ENCODE assay signal across 28 cellular contexts in the genomic region with DNA sequence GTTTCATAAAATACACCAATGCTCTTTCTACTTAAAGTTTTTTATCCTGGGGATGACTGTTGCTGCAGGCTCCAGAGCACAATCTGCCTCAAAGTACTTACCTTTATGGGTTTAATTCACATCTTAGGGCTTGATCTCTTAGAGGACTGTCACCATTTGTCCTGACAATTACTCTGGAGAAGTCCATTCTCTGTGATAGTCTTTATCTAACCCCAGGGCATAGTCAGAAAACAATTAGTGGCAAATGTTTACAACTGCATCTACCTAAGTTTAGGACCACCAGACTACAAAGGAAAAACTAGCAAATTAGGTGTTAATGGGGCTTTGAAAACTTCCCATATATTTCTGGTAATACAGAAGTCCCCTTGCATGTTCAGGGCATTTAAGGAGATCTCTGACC.
"Had no signal": no experiment of that assay in that cellular context is flagged by ENCODE, and none has a peak within 500 bp of the region (broad histone marks: within the 10 kb centered on the region; RNA-seq: fewer than 3 reads in every experiment).

No MANE protein-coding gene starts in this region.

- H3K27me3 Mint-ChIP-seq: progenitor cell of endocrine pancreas; stimulated activated naive B cell treated with anti-CD40 and anti-IgM and Interleukin-4, amounts not matched to agents 10 μg/mL and 1 μg/mL and 100 μg/mL, for 72 hours; stimulated activated naive CD8-positive, alpha-beta T cell treated with anti-CD3 and anti-CD28 coated beads, Interleukin-15, Interleukin-2, amounts not matched to agents 100 ng/mL and 50 ng/mL, for 24 hours had no signal

- H3K4me1 Mint-ChIP-seq: nephron; neural progenitor cell; stimulated activated effector memory CD8-positive, alpha-beta T cell treated with anti-CD3 and anti-CD28 coated beads, Interleukin-12 subunit alpha, Interleukin-12 subunit beta, amount 100 ng/mL, for 72 hours; stimulated activated naive B cell treated with anti-CD40 and anti-IgM and Interleukin-4, amounts not matched to agents 10 μg/mL and 1 μg/mL and 100 μg/mL, for 72 hours had no signal

- H3K4me3 Mint-ChIP-seq: nephron; neural progenitor cell; stimulated activated effector memory CD8-positive, alpha-beta T cell treated with anti-CD3 and anti-CD28 coated beads, Interleukin-12 subunit alpha, Interleukin-12 subunit beta, amount 100 ng/mL, for 72 hours; stimulated activated naive B cell treated with anti-CD40 and anti-IgM and Interleukin-4, amounts not matched to agents 10 μg/mL and 1 μg/mL and 100 μg/mL, for 72 hours; stimulated activated naive CD8-positive, alpha-beta T cell treated with anti-CD3 and anti-CD28 coated beads, Interleukin-15, Interleukin-2, amounts not matched to agents 100 ng/mL and 50 ng/mL, for 24 hours had no signal

- H3K27ac ChIP-seq: neural progenitor cell, ovary, parathyroid adenoma, psoas muscle, right lobe of liver, sigmoid colon, stomach, thyroid gland, tibial nerve, upper lobe of left lung, vagina had no signal

- H3K9me3 ChIP-seq: psoas muscle, right lobe of liver, thyroid gland, vagina had no signal

- H3K79me2 ChIP-seq: parathyroid adenoma had no signal

- H3K36me3 ChIP-seq: neural progenitor cell, ovary, right lobe of liver, sigmoid colon, stomach, thoracic aorta, thyroid gland, tibial nerve, upper lobe of left lung, vagina had no signal

- H3K27me3 ChIP-seq: neural progenitor cell, ovary, right lobe of liver, sigmoid colon, stomach, thyroid gland, tibial nerve, upper lobe of left lung, vagina had no signal

- H3K36me3 Mint-ChIP-seq: neural progenitor cell; stimulated activated effector memory CD8-positive, alpha-beta T cell treated with anti-CD3 and anti-CD28 coated beads, Interleukin-12 subunit alpha, Interleukin-12 subunit beta, amount 100 ng/mL, for 72 hours had no signal

- ATAC-seq: psoas muscle; right cardiac atrium; right lobe of liver; stimulated activated effector memory CD8-positive, alpha-beta T cell treated with anti-CD3 and anti-CD28 coated beads, Interleukin-12 subunit alpha, Interleukin-12 subunit beta, amount 100 ng/mL, for 72 hours; stimulated activated naive B cell treated with anti-CD40 and anti-IgM and Interleukin-4, amounts not matched to agents 10 μg/mL and 1 μg/mL and 100 μg/mL, for 72 hours had no signal

- H2AFZ ChIP-seq: neural progenitor cell, parathyroid adenoma had no signal

- H3K27ac Mint-ChIP-seq: neural progenitor cell; progenitor cell of endocrine pancreas; stimulated activated effector memory CD8-positive, alpha-beta T cell treated with anti-CD3 and anti-CD28 coated beads, Interleukin-12 subunit alpha, Interleukin-12 subunit beta, amount 100 ng/mL, for 72 hours; stimulated activated naive B cell treated with anti-CD40 and anti-IgM and Interleukin-4, amounts not matched to agents 10 μg/mL and 1 μg/mL and 100 μg/mL, for 72 hours; stimulated activated naive CD8-positive, alpha-beta T cell treated with anti-CD3 and anti-CD28 coated beads, Interleukin-15, Interleukin-2, amounts not matched to agents 100 ng/mL and 50 ng/mL, for 24 hours had no signal

- H3K4me3 ChIP-seq: neural progenitor cell, ovary, psoas muscle, right lobe of liver, sigmoid colon, stomach, thyroid gland, tibial nerve, upper lobe of left lung, vagina had no signal

- H3K9ac ChIP-seq: neural progenitor cell, parathyroid adenoma had no signal

- FAIRE-seq: small intestine, urothelium cell line had no signal

- DNase-seq: occipital lobe; ovary; posterior cingulate gyrus; psoas muscle; right cardiac atrium; right lobe of liver; sigmoid colon; small intestine; stimulated activated CD4-positive, alpha-beta T cell treated with anti-CD3 and anti-CD28 coated beads, Interleukin-15, amount 100 ng/mL, for 24 hours; stimulated activated CD4-positive, alpha-beta T cell treated with anti-CD3 and anti-CD28 coated beads, Interleukin-2, amount 100 ng/mL, for 24 hours; stimulated activated CD4-positive, alpha-beta T cell treated with anti-CD3 and anti-CD28 coated beads, Interleukin-2, amount 100 ng/mL, for 48 hours; stimulated activated CD4-positive, alpha-beta T cell treated with anti-CD3 and anti-CD28 coated beads, Interleukin-4, amount 100 ng/mL, for 24 hours; stimulated activated naive B cell treated with anti-CD40 and anti-IgM and Interleukin-4, amounts not matched to agents 10 μg/mL and 1 μg/mL and 100 μg/mL, for 72 hours; stimulated activated naive CD4-positive, alpha-beta T cell treated with Interleukin-2 at 50 U/mL for 16 hours; stomach; thyroid gland; trophoblast cell; upper lobe of left lung had no signal

- H3K4me1 ChIP-seq: neural progenitor cell, parathyroid adenoma, psoas muscle, right lobe of liver, sigmoid colon, stomach, thyroid gland, tibial nerve, upper lobe of left lung, vagina had no signal

- H3K4me2 ChIP-seq: neural progenitor cell had no signal
